ENCODE assay signal across 9 cellular contexts in genomic region chr11:43992834-43993637, GRCh38. TPM values are rescaled to one million over a fixed set of nuclear protein-coding genes. Genes with fewer than 3 reads are reported as not detected.
DNase-seq lines count a peak whose midpoint lies in the region; ATAC-seq, FAIRE-seq and TF ChIP-seq lines count a peak whose summit lies in the region.
"Had no signal": no experiment of that assay in that cellular context is flagged by ENCODE, and none has a peak within 500 bp of the region (broad histone marks: within the 10 kb centered on the region; RNA-seq: fewer than 3 reads in every experiment).

No MANE protein-coding gene starts in this region.

- no peak overlapping the region for H3K18ac ChIP-seq in H1 (ENCODE audit: extremely low read depth, low read length)

- TF ChIP-seq EP300 in H1 (IDR thresholded peaks at IDR 0.05; ENCODE audit: borderline replicate concordance in 1 of 2, low read depth in 2 of 2, low read length in 2 of 2), result no peak

- no peak overlapping the region for H3K27ac Mint-ChIP-seq in CD8-positive, alpha-beta T cell

- H3K23me2 ChIP-seq in H1 (ENCODE audit: low read depth, low read length), result no peaks in the 10 kb centered on the region

- POLR2A ChIA-PET in H1 (lab: Charles Lee; ENCODE audit: partially characterized antibody), result interaction anchor here (1.1 to 2.0 kb wide), 2 partner anchors 30 to 51 kb away, joined by 3 to 5 read pairs; partner anchors contain the start of gene C11orf96
- POLR2A ChIA-PET in CD8-positive, alpha-beta T cell (lab: Charles Lee), result no interaction called here

- H3K79me2 ChIP-seq in H1 (ENCODE audit: control insufficient read depth in 1 of 2, insufficient read depth in 2 of 2, low read length in 2 of 2), result no peaks in the 10 kb centered on the region

- no peak overlapping the region for H4K8ac ChIP-seq in H1 (ENCODE audit: extremely low read depth, insufficient read depth, low read length)

- H3K27me3 ChIP-seq in BLaER1 treated with 17β-estradiol and CSF1 and Interleukin-3, amounts not matched to agents 10 nM and 100 nM, result no peaks in the 10 kb centered on the region
- no peaks in the 10 kb centered on the region; a peak in 1 of 7 replicates for H3K27me3 ChIP-seq in H1 (replicated peaks in 1 of 4; ENCODE audit: control insufficient read depth in 3 of 4, extremely low read depth in 1 of 4, insufficient read depth in 3 of 4, low read length in 3 of 4)
- no peaks in the 10 kb centered on the region for H3K27me3 ChIP-seq in CD8-positive, alpha-beta T cell (ENCODE audit: insufficient read depth, low read length)

- H2AFZ ChIP-seq in H1 (ENCODE audit: low read length), result no peak overlapping the region

- H3K4me3 ChIP-seq in BLaER1 treated with 17β-estradiol and CSF1 and Interleukin-3, amounts not matched to agents 10 nM and 100 nM, result no peak overlapping the region
- no peak overlapping the region for H3K4me3 ChIP-seq in H1 (ENCODE audit: extremely low read depth in 1 of 4, insufficient read depth in 2 of 4, low read depth in 3 of 4, low read length in 4 of 4)
- no peak overlapping the region for H3K4me3 ChIP-seq in CD8-positive, alpha-beta T cell (ENCODE audit: low read depth, low read length)

- CTCF ChIA-PET in H1 (lab: Charles Lee; ENCODE audit: partially characterized antibody), result interaction anchor here (1.0 to 7.8 kb wide), 7 partner anchors 11 to 103 kb away, joined by 3 to 63 read pairs (median 4); no protein-coding TSS in a partner anchor
- CTCF ChIA-PET in CD8-positive, alpha-beta T cell (lab: Charles Lee), result no interaction called here

- no peak overlapping the region for H3K4ac ChIP-seq in H1 (replicated peaks; ENCODE audit: insufficient read length, low read depth, low read length)

- H2AK5ac ChIP-seq in H1 (ENCODE audit: low read depth, low read length), result no peak overlapping the region

- H3K27ac ChIP-seq in BLaER1 treated with 17β-estradiol and CSF1 and Interleukin-3, amounts not matched to agents 10 nM and 100 nM, result peak overlapping the region in 5 of 11 experiments; percentile 27 to 45 (median 32); a peak in 5 of 22 replicates
- H3K27ac ChIP-seq in H1 (ENCODE audit: low read depth, low read length), result no peak overlapping the region
- H3K27ac ChIP-seq in CD8-positive, alpha-beta T cell (ENCODE audit: low read depth, low read length), result no peak overlapping the region

- H3K4me2 ChIP-seq in BLaER1 treated with 17β-estradiol and CSF1 and Interleukin-3, amounts not matched to agents 10 nM and 100 nM, result peak overlapping the region; percentile 56 to 81 (median 70)
- H3K4me2 ChIP-seq in H1 (ENCODE audit: insufficient read depth in 1 of 2, low read depth in 2 of 2, low read length in 2 of 2), result no peak overlapping the region

- intact Hi-C loops in CD8-positive, alpha-beta T cell (cut with DNase I, micrococcal nuclease), result no loop called here

- ATAC-seq in CD8-positive, alpha-beta T cell, result no peak
- ATAC-seq in HG03442 (IDR thresholded peaks at IDR 0.05; ENCODE audit: unreplicated experiment), result no peak

- H3K36me3 Mint-ChIP-seq in CD8-positive, alpha-beta T cell, result no peaks in the 10 kb centered on the region

- no peak overlapping the region for H4K5ac ChIP-seq in H1 (ENCODE audit: insufficient read length, low read depth, low read length)

- H2BK12ac ChIP-seq in H1 (ENCODE audit: low read depth, low read length), result no peak overlapping the region; the same call in 1 of the 2 replicates

- H3K9ac ChIP-seq in BLaER1 treated with 17β-estradiol and CSF1 and Interleukin-3, amounts not matched to agents 10 nM and 100 nM, result peak overlapping the region in 4 of 11 experiments; percentile 6 to 41 (median 30); a peak in 2 of 22 replicates
- no peak overlapping the region for H3K9ac ChIP-seq in H1 (replicated peaks in 1 of 4; ENCODE audit: extremely low read depth in 1 of 4, low read depth in 3 of 4, low read length in 3 of 4)

- H3K4me3 Mint-ChIP-seq in CD8-positive, alpha-beta T cell, result no peak overlapping the region

- peaks cover 2% of the 10 kb centered on the region for H3K27me3 Mint-ChIP-seq in CD8-positive, alpha-beta T cell (ENCODE audit: low read depth)

- TF ChIP-seq POLR2A in H1 (IDR thresholded peaks at IDR 0.05; ENCODE audit: control extremely low read depth in 1 of 2, low read depth in 2 of 2, low read length in 2 of 2), result no peak

- WGBS in H1 (ENCODE audit: extremely low coverage in 1 of 2, insufficient coverage in 1 of 2, insufficient read length in 1 of 2, insufficient replicate concordance in 2 of 2, low coverage in 1 of 2, low lambda C conversion rate in 2 of 2, missing lambda C conversion rate in 1 of 2), 2 experiments, result 75% methylated on average over 14 of the region's 14 CpGs; no CpG with 5 or more reads in 1 of the 2 experiments

- peak; percentile 84 for DNase-seq in NCI-H1694 treated with DMSO at 0.1 percent for 48 hours (lab: John Stamatoyannopoulos, UW)
- DNase-seq in H1 (ENCODE audit: low read depth in 1 of 2, low spot score in 2 of 2), result no peak
- peak; percentile 64 for DNase-seq in occipital lobe (lab: John Stamatoyannopoulos, UW)
- no peak for DNase-seq in LoVo (ENCODE audit: low spot score)
- DNase-seq in CD8-positive, alpha-beta T cell, result no peak
- DNase-seq in cerebellum (ENCODE audit: low spot score), result no peak

- TF ChIP-seq CTCF in H1 (IDR thresholded peaks at IDR 0.05; ENCODE audit: control extremely low read depth in 1 of 3, insufficient read depth in 1 of 3, low read depth in 1 of 3, low read length in 3 of 3), result no peak
- no peak for TF ChIP-seq CTCF in CD8-positive, alpha-beta T cell (IDR thresholded peaks at IDR 0.05)

- no peak overlapping the region for H3K56ac ChIP-seq in H1 (replicated peaks; ENCODE audit: insufficient read length, low read depth, low read length)

- H3K9me3 ChIP-seq in BLaER1 treated with 17β-estradiol and CSF1 and Interleukin-3, amounts not matched to agents 10 nM and 100 nM (replicated peaks in 1 of 11), result no peaks in the 10 kb centered on the region
- no peaks in the 10 kb centered on the region for H3K9me3 ChIP-seq in H1 (ENCODE audit: insufficient read depth in 2 of 2, low read depth in 1 of 2, low read length in 1 of 2)
- H3K9me3 ChIP-seq in CD8-positive, alpha-beta T cell (ENCODE audit: low read length), result no peaks in the 10 kb centered on the region

- no peaks in the 10 kb centered on the region for H3K36me3 ChIP-seq in BLaER1 treated with 17β-estradiol and CSF1 and Interleukin-3, amounts not matched to agents 10 nM and 100 nM
- H3K36me3 ChIP-seq in H1 (ENCODE audit: control insufficient read depth in 2 of 4, insufficient read depth in 4 of 4, low read length in 3 of 4), result no peaks in the 10 kb centered on the region
- H3K36me3 ChIP-seq in CD8-positive, alpha-beta T cell (ENCODE audit: insufficient read depth, low read length), result no peaks in the 10 kb centered on the region

- no peak overlapping the region for H4K91ac ChIP-seq in H1 (replicated peaks; ENCODE audit: insufficient read length, low read length)

- no peaks in the 10 kb centered on the region for H3K79me1 ChIP-seq in H1 (ENCODE audit: low read depth, low read length)

- H2BK20ac ChIP-seq in H1 (ENCODE audit: low read length), result 0 out of 2 replicates have a peak overlapping the region, but pooled peaks have one; percentile 16

- H3K23ac ChIP-seq in H1 (ENCODE audit: insufficient read length), result no peak overlapping the region

- H3K4me1 Mint-ChIP-seq in CD8-positive, alpha-beta T cell (ENCODE audit: low read depth), result no peaks in the 10 kb centered on the region

- no peak overlapping the region for H3K14ac ChIP-seq in H1 (ENCODE audit: insufficient read length)

- H2BK5ac ChIP-seq in H1 (ENCODE audit: low read depth, low read length), result no peak overlapping the region; the same call in 1 of the 2 replicates

- H3K4me1 ChIP-seq in BLaER1 treated with 17β-estradiol and CSF1 and Interleukin-3, amounts not matched to agents 10 nM and 100 nM, result peaks cover 19 to 43% (median 38%) of the 10 kb centered on the region in 10 experiments
- peaks cover 0 to 11% (median 7%) of the 10 kb centered on the region in 4 experiments; a peak in 6 of 7 replicates for H3K4me1 ChIP-seq in H1 (replicated peaks in 1 of 4; ENCODE audit: control insufficient read depth in 3 of 4, insufficient read depth in 4 of 4, low read length in 3 of 4)
- no peaks in the 10 kb centered on the region for H3K4me1 ChIP-seq in CD8-positive, alpha-beta T cell (ENCODE audit: insufficient read depth, low read length)

- H2BK120ac ChIP-seq in H1 (replicated peaks; ENCODE audit: low read depth, low read length), result no peak overlapping the region

- peak overlapping the region; percentile 53; the same call in 1 of the 2 replicates for H2BK15ac ChIP-seq in H1 (ENCODE audit: low read length)

- no peak for FAIRE-seq in H1 (lab: Jason Lieb, UNC)

- no peak for TF ChIP-seq RAD21 in H1 (IDR thresholded peaks at IDR 0.05 in 1 of 2, conservative IDR thresholded peaks at IDR 0.05 in 1 of 2; ENCODE audit: low read depth in 2 of 2, low read length in 2 of 2)

- H3K9me3 Mint-ChIP-seq in CD8-positive, alpha-beta T cell, result no peaks in the 10 kb centered on the region

- H4K20me1 ChIP-seq in BLaER1 treated with 17β-estradiol and CSF1 and Interleukin-3, amounts not matched to agents 10 nM and 100 nM, result no peaks in the 10 kb centered on the region
- no peaks in the 10 kb centered on the region for H4K20me1 ChIP-seq in H1 (replicated peaks in 1 of 2; ENCODE audit: control insufficient read depth in 1 of 2, insufficient read depth in 2 of 2, low read length in 2 of 2)

TF ChIP-seq in H1, 55 proteins besides CTCF, POLR2A, EP300 and RAD21 (continues in another document):
- TF ChIP-seq YY1 (IDR thresholded peaks at IDR 0.05; ENCODE audit: low read depth, low read length) (no peak), CBX5 (IDR thresholded peaks at IDR 0.05; ENCODE audit: low read depth, low read length) (no peak)

RNA-seq across cellular contexts. Expression of gene C11orf96, which starts 50.6 kb away (rescaled TPM):
- 0.67 and 0.97 TPM in 2 replicates for total RNA-seq in H1 (2021; fragmentation: NEBNext Ultra II Directional; extraction: Animal tissue kit (Norgen Biotek cat#: 25700))
- 0.91 and 2.0 TPM in 2 replicates for polyA plus RNA-seq in H1 (2011; rRNA removed)
- 1.5 TPM for polyA plus RNA-seq in H1 (2011; cell fraction: cytosol; rRNA removed)
- 1.4 TPM for polyA plus RNA-seq in H1 (2011; cell fraction: nucleus; rRNA removed)
- 0.51 to 0.98 TPM (median 0.72 TPM) in 4 replicates for polyA plus RNA-seq in H1 (2012, experiment 1 of 2)
- 0.28 TPM for polyA plus RNA-seq in H1 (2012, experiment 2 of 2)
- polyA plus RNA-seq in H1 (2013, experiment 1 of 2), result 0.36 TPM
- polyA plus RNA-seq in H1 (2013, experiment 2 of 2), result 0.42 TPM
- polyA minus RNA-seq in H1 (2011; rRNA and poly(A)+ RNA removed), result not detected in 2 replicates
- 1.2 TPM for polyA minus RNA-seq in H1 (2011; cell fraction: cytosol; rRNA and poly(A)+ RNA removed)
- polyA minus RNA-seq in H1 (2011; cell fraction: nucleus; rRNA and poly(A)+ RNA removed), result 1.4 TPM
- total RNA-seq in occipital lobe (19.8 TPM), cerebellum (17.8 TPM)
- total RNA-seq in CD8-positive, alpha-beta T cell, result under 1 TPM; 0.60 to 0.86 TPM

RNA-seq across cellular contexts. Expression of gene ACCSL, which starts 54.7 kb away (rescaled TPM):
- total RNA-seq in H1 (2021; fragmentation: NEBNext Ultra II Directional; extraction: Animal tissue kit (Norgen Biotek cat#: 25700)), result not detected in 2 replicates
- not detected in 2 replicates for polyA plus RNA-seq in H1 (2011; rRNA removed)
- polyA plus RNA-seq in H1 (2011; cell fraction: cytosol; rRNA removed), result not detected
- polyA plus RNA-seq in H1 (2011; cell fraction: nucleus; rRNA removed), result not detected
- polyA plus RNA-seq in H1 (2012, experiment 1 of 2), result not detected in 4 replicates
- polyA plus RNA-seq in H1 (2012, experiment 2 of 2), result not detected
- polyA plus RNA-seq in H1 (2013, experiment 1 of 2), result not detected
- not detected for polyA plus RNA-seq in H1 (2013, experiment 2 of 2)
- not detected in 2 replicates for polyA minus RNA-seq in H1 (2011; rRNA and poly(A)+ RNA removed)
- polyA minus RNA-seq in H1 (2011; cell fraction: cytosol; rRNA and poly(A)+ RNA removed), result not detected
- not detected for polyA minus RNA-seq in H1 (2011; cell fraction: nucleus; rRNA and poly(A)+ RNA removed)
- not detected for total RNA-seq in occipital lobe
- not detected for total RNA-seq in CD8-positive, alpha-beta T cell
- not detected for total RNA-seq in cerebellum
- total RNA-seq: mesenteric fat pad had no signal

Comparison
In these comparisons a context has a peak if more than half of its experiments do, and no peak if none do; other contexts are left out.
1. H3K4me2 ChIP-seq: peak in BLaER1 treated with 17β-estradiol and CSF1 and Interleukin-3, amounts not matched to agents 10 nM and 100 nM (11 of 11); none in H1 (0 of 2).
2. DNase-seq: peak in NCI-H1694 treated with DMSO at 0.1 percent for 48 hours (single experiment) and occipital lobe (single experiment); none in H1 (0 of 2), LoVo (single experiment), CD8-positive, alpha-beta T cell (0 of 7) and cerebellum (single experiment).